In the genomic region with DNA sequence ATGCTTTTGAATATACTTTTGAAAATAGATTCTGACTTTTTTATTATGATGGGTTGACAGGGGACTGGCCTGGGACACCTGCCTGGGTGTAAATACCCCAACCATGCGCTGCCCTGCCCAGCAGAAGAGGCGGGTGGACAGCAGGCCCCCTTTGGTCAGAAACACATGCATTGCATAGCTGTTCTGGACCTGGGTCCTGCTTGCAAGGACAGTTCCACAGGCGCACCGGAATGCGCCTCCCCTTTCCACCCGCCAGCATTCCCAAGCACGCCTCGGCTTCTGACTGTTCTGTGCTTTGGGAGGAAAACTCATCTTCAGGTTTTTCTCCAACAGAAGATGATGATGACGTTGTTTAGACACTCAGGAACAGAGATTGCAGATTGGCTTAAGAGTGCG, we compare ENCODE assay signal across 8 cellular contexts. TPM values are rescaled to one million over a fixed set of nuclear protein-coding genes. Genes with fewer than 3 reads are reported as not detected.
DNase-seq lines count a peak whose midpoint lies in the region; ATAC-seq, FAIRE-seq and TF ChIP-seq lines count a peak whose summit lies in the region.

No MANE protein-coding gene starts in this region.

- no peak for TF ChIP-seq CTCF in heart left ventricle (IDR thresholded peaks at IDR 0.05)
- no peak for TF ChIP-seq CTCF in activated CD8-positive, alpha-beta T cell treated with anti-CD3 and anti-CD28 coated beads for 36 hours (IDR thresholded peaks at IDR 0.05)
- TF ChIP-seq CTCF in kidney (IDR thresholded peaks at IDR 0.05; ENCODE audit: borderline replicate concordance, extremely low read depth, insufficient read depth) = no peak
- TF ChIP-seq CTCF in tibial artery (IDR thresholded peaks at IDR 0.05) = no peak
- no peak for TF ChIP-seq CTCF in GM10248 (IDR thresholded peaks at IDR 0.05; ENCODE audit: control extremely low read depth, extremely low read depth, low read depth, missing control alignments)

- TF ChIP-seq POLR2A in heart left ventricle (IDR thresholded peaks at IDR 0.05) = no peak

- peak overlapping the region in 9 of 12 donors; percentile 70 to 90 (median 77) for H3K4me3 ChIP-seq in heart left ventricle
- H3K4me3 ChIP-seq in kidney (ENCODE audit: low read length in 2 of 2) = peak overlapping the region; percentile 84 to 93
- peak overlapping the region; percentile 69 to 73 for H3K4me3 ChIP-seq in tibial artery

- H3K27me3 ChIP-seq in heart left ventricle (peaks cover 6 to 38% (median 30%) of the 10 kb centered on the region in 9 donors), tibial artery (peaks cover 0 to 31% of the 10 kb centered on the region in 2 donors)

- peak overlapping the region; percentile 85 for H3K4me3 Mint-ChIP-seq in activated CD8-positive, alpha-beta T cell treated with anti-CD3 and anti-CD28 coated beads for 36 hours

- FAIRE-seq in kidney (lab: Jason Lieb, UNC) = no peak

- DNase-seq in heart left ventricle (no peak), Right ventricle myocardium inferior (ENCODE audit: missing footprints) (no peak), kidney (no peak), tibial artery (no peak), NCI-H526 treated with DMSO at 0.1 percent for 48 hours (lab: John Stamatoyannopoulos, UW) (no peak), GM10248 (ENCODE audit: extremely low spot score) (no peak)
- DNase-seq in activated CD8-positive, alpha-beta T cell treated with anti-CD3 and anti-CD28 coated beads for 36 hours = no peak

- CTCF ChIA-PET in activated CD8-positive, alpha-beta T cell treated with anti-CD3 and anti-CD28 coated beads for 36 hours (lab: Charles Lee) = interaction anchor here (1.2 to 2.9 kb wide), 2 partner anchors 20 to 23 kb away, joined by 3 to 14 read pairs; no protein-coding TSS in a partner anchor
- CTCF ChIA-PET in GM10248 (lab: Yijun Ruan, JAX) = interaction anchor here (1.1 to 2.4 kb wide), 3 partner anchors 20 to 22 kb away, joined by 3 to 9 read pairs (median 7); no protein-coding TSS in a partner anchor

- peaks cover 28% of the 10 kb centered on the region for H3K27me3 Mint-ChIP-seq in activated CD8-positive, alpha-beta T cell treated with anti-CD3 and anti-CD28 coated beads for 36 hours

- H3K36me3 ChIP-seq in heart left ventricle (no peaks in the 10 kb centered on the region), kidney (ENCODE audit: control insufficient read depth in 1 of 2, insufficient read depth in 2 of 2, low read length in 2 of 2) (peaks cover 0 to 2% of the 10 kb centered on the region in 2 donors), tibial artery (no peaks in the 10 kb centered on the region)

- H3K4me1 ChIP-seq in heart left ventricle (peaks cover 0 to 25% (median 8%) of the 10 kb centered on the region in 12 donors), kidney (ENCODE audit: control insufficient read depth in 1 of 2, insufficient read depth in 1 of 2, low read depth in 1 of 2, low read length in 2 of 2) (peaks cover 0 to 3% of the 10 kb centered on the region in 2 donors), tibial artery (peaks cover 0 to 21% (median 8%) of the 10 kb centered on the region in 4 donors)

- H3K9me3 Mint-ChIP-seq in activated CD8-positive, alpha-beta T cell treated with anti-CD3 and anti-CD28 coated beads for 36 hours = no peaks in the 10 kb centered on the region

- peak overlapping the region in 1 of 2 donors; percentile 79 for H3K9ac ChIP-seq in kidney (ENCODE audit: low read length in 2 of 2)

- intact Hi-C loops in heart left ventricle (cut with DNase I) (loop anchor here in 7 of 10 donors (1.0 to 10.0 kb wide), 8 partner anchors 21 to 384 kb away; a partner anchor contains a TSS), Right ventricle myocardium inferior (cut with DNase I) (loop anchor here (5.0 kb wide), 1 partner anchor 174 kb away; a partner anchor contains a TSS), kidney (cut with DNase I) (no loop called here), tibial artery (cut with DNase I; ENCODE audit: low total_unique reads) (no loop called here)
- intact Hi-C loops in activated CD8-positive, alpha-beta T cell treated with anti-CD3 and anti-CD28 coated beads for 36 hours (cut with micrococcal nuclease) = loop anchor here (10.0 kb wide), 1 partner anchor 162 kb away; no protein-coding TSS in a partner anchor

- 85 to 94% (median 90%) methylated on average over 10 of the region's 10 CpGs for WGBS in heart left ventricle, 4 donors

- ATAC-seq in heart left ventricle (no peak), Right ventricle myocardium inferior (no peak), HG03469 (IDR thresholded peaks at IDR 0.05; ENCODE audit: unreplicated experiment) (no peak)
- no peak for ATAC-seq in activated CD8-positive, alpha-beta T cell treated with anti-CD3 and anti-CD28 coated beads for 36 hours

- peak overlapping the region; percentile 94 for H3K27ac Mint-ChIP-seq in activated CD8-positive, alpha-beta T cell treated with anti-CD3 and anti-CD28 coated beads for 36 hours

- no peaks in the 10 kb centered on the region for H3K9me3 ChIP-seq in heart left ventricle
- peaks cover 0 to 3% of the 10 kb centered on the region in 2 donors for H3K9me3 ChIP-seq in kidney (ENCODE audit: control insufficient read depth in 1 of 2, low read length in 2 of 2)
- H3K9me3 ChIP-seq in tibial artery = no peaks in the 10 kb centered on the region

- POLR2A ChIA-PET in activated CD8-positive, alpha-beta T cell treated with anti-CD3 and anti-CD28 coated beads for 36 hours (lab: Charles Lee) = no interaction called here
- POLR2A ChIA-PET in GM10248 (lab: Yijun Ruan, JAX) = no interaction called here

- H3K36me3 Mint-ChIP-seq in activated CD8-positive, alpha-beta T cell treated with anti-CD3 and anti-CD28 coated beads for 36 hours (ENCODE audit: low read depth) = peaks cover 14% of the 10 kb centered on the region

- peaks cover 21% of the 10 kb centered on the region for H3K4me1 Mint-ChIP-seq in activated CD8-positive, alpha-beta T cell treated with anti-CD3 and anti-CD28 coated beads for 36 hours (ENCODE audit: low read depth)

- H3K27ac ChIP-seq in heart left ventricle (peak overlapping the region in 4 of 12 donors; percentile 61 to 93 (median 83)), kidney (ENCODE audit: low read depth in 2 of 2, low read length in 2 of 2) (no peak overlapping the region), tibial artery (no peak overlapping the region)

RNA-seq across cellular contexts. Expression of a gene that starts 0.4 kb away (rescaled TPM):
- total RNA-seq in heart left ventricle = 1 to 10 TPM; 2.2 to 6.0 (median 3.3) TPM
- 1 to 10 TPM in 1 of 2 donors, under 1 TPM in 1; 0.99 to 2.2 TPM for polyA plus RNA-seq in heart left ventricle
- total RNA-seq in Right ventricle myocardium inferior = 3.0 TPM
- 1 to 10 TPM; 6.7 to 7.4 TPM for total RNA-seq in activated CD8-positive, alpha-beta T cell treated with anti-CD3 and anti-CD28 coated beads for 36 hours
- total RNA-seq in kidney = 10.0 TPM
- polyA plus RNA-seq in kidney (ENCODE audit: insufficient read depth, low read depth, low replicate concordance) = 1.3 TPM

Comparison
In these comparisons a context has a peak if more than half of its experiments do, and no peak if none do; other contexts are left out.
1. intact Hi-C loops: an anchor here in heart left ventricle (1.0 to 10.0 kb wide), Right ventricle myocardium inferior (5.0 kb wide) and activated CD8-positive, alpha-beta T cell treated with anti-CD3 and anti-CD28 coated beads for 36 hours (10.0 kb wide); none called in kidney and tibial artery.